28 cellular contexts compared by ENCODE assay signal in the genomic region with DNA sequence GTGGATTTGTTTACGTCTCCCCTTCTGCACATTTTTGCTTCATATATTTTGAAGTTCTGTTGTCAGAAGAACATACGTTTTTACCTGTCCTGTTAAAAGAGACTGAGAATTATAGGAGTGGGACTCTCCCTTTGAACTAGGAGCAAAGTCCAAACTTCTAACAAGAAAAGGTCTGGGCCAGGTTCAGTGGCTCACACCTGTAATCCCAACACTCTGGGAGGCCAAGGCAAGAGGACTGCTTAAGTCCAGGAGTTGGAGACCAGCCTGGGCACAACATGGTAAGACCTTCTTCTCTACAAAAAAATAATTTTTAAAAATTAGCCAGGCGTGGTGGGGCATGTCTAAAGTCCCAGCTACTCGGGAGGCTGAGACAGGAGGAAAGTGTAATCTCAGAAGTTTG.
"Had no signal": no experiment of that assay in that cellular context is flagged by ENCODE, and none has a peak within 500 bp of the region (broad histone marks: within the 10 kb centered on the region; RNA-seq: fewer than 3 reads in every experiment).

No MANE protein-coding gene starts in this region.

- H3K27ac Mint-ChIP-seq: activated B cell treated with CpG ODN at 0.5 μM for 24 hours; activated CD4-positive, alpha-beta memory T cell treated with anti-CD3 and anti-CD28 coated beads, Interleukin-2, amount 10 ng/mL, durations not matched to agents 7 days and 5 days; activated naive CD4-positive, alpha-beta T cell treated with anti-CD3 and anti-CD28 coated beads for 36 hours; activated naive CD4-positive, alpha-beta T cell treated with anti-CD3 and anti-CD28 coated beads, Interleukin-2, amount 50 U/mL, for 24 hours; activated naive CD8-positive, alpha-beta T cell treated with anti-CD3 and anti-CD28 coated beads for 36 hours; activated naive CD8-positive, alpha-beta T cell treated with anti-CD3 and anti-CD28 coated beads, Interleukin-2, amount 50 U/mL, for 24 hours; activated T-cell treated with anti-CD3 and anti-CD28 coated beads, Interleukin-2, amount 50 U/mL, for 24 hours; activated T-cell treated with anti-CD3 and anti-CD28 coated beads, Interleukin-2, amount 50 U/mL, for 72 hours; activated T-helper 17 cell treated with anti-CD3 and anti-CD28 coated beads, Interleukin-2, amount 50 U/mL, for 72 hours; effector memory CD8-positive, alpha-beta T cell had no signal

- H3K4me3 Mint-ChIP-seq: activated B cell treated with CpG ODN at 0.5 μM for 24 hours; activated CD4-positive, alpha-beta memory T cell treated with anti-CD3 and anti-CD28 coated beads, Interleukin-2, amount 10 ng/mL, durations not matched to agents 7 days and 5 days; activated naive CD4-positive, alpha-beta T cell treated with anti-CD3 and anti-CD28 coated beads for 36 hours; activated naive CD4-positive, alpha-beta T cell treated with anti-CD3 and anti-CD28 coated beads, Interleukin-2, amount 50 U/mL, for 24 hours; activated naive CD8-positive, alpha-beta T cell treated with anti-CD3 and anti-CD28 coated beads for 36 hours; activated naive CD8-positive, alpha-beta T cell treated with anti-CD3 and anti-CD28 coated beads, Interleukin-2, amount 50 U/mL, for 24 hours; activated T-cell treated with anti-CD3 and anti-CD28 coated beads, Interleukin-2, amount 50 U/mL, for 24 hours; activated T-cell treated with anti-CD3 and anti-CD28 coated beads, Interleukin-2, amount 50 U/mL, for 72 hours; activated T-helper 17 cell treated with anti-CD3 and anti-CD28 coated beads, Interleukin-2, amount 50 U/mL, for 72 hours; effector memory CD8-positive, alpha-beta T cell had no signal

- DNase-seq: activated B cell treated with CpG ODN at 0.5 μM for 24 hours; activated CD4-positive, alpha-beta memory T cell treated with anti-CD3 and anti-CD28 coated beads, Interleukin-2, amount 10 ng/mL, durations not matched to agents 7 days and 5 days; activated CD4-positive, alpha-beta T cell treated with anti-CD3 and anti-CD28 coated beads for 48 hours; activated CD8-positive, alpha-beta memory T cell treated with anti-CD3 and anti-CD28 coated beads, Interleukin-2, amount 50 U/mL, for 48 hours; activated effector memory CD4-positive, alpha-beta T cell treated with Interleukin-2 at 50 U/mL for 16 hours; activated naive CD4-positive, alpha-beta T cell treated with anti-CD3 and anti-CD28 coated beads for 36 hours; activated naive CD8-positive, alpha-beta T cell treated with anti-CD3 and anti-CD28 coated beads for 36 hours; activated naive CD8-positive, alpha-beta T cell treated with anti-CD3 and anti-CD28 coated beads, Interleukin-2, amount 50 U/mL, for 24 hours; activated T-cell treated with anti-CD3 and anti-CD28 coated beads for 4 hours; activated T-cell treated with anti-CD3 and anti-CD28 coated beads, Interleukin-2, amount 50 U/mL, for 24 hours; activated T-cell treated with anti-CD3 and anti-CD28 coated beads, Interleukin-2, amount 50 U/mL, for 72 hours; adrenal gland; amygdala; aorta; body of pancreas; caudate nucleus; cortex of kidney; dermis blood vessel endothelial cell; effector CD4-positive, alpha-beta T cell; effector memory CD8-positive, alpha-beta T cell; erythroblast; foreskin keratinocyte; gastrocnemius medialis; glutamatergic neuron; T-helper 2 cell had no signal

- H3K27me3 Mint-ChIP-seq: activated B cell treated with CpG ODN at 0.5 μM for 24 hours; activated CD4-positive, alpha-beta memory T cell treated with anti-CD3 and anti-CD28 coated beads, Interleukin-2, amount 10 ng/mL, durations not matched to agents 7 days and 5 days; activated naive CD4-positive, alpha-beta T cell treated with anti-CD3 and anti-CD28 coated beads, Interleukin-2, amount 50 U/mL, for 24 hours; activated naive CD8-positive, alpha-beta T cell treated with anti-CD3 and anti-CD28 coated beads for 36 hours; activated naive CD8-positive, alpha-beta T cell treated with anti-CD3 and anti-CD28 coated beads, Interleukin-2, amount 50 U/mL, for 24 hours; activated T-cell treated with anti-CD3 and anti-CD28 coated beads, Interleukin-2, amount 50 U/mL, for 24 hours; activated T-helper 17 cell treated with anti-CD3 and anti-CD28 coated beads, Interleukin-2, amount 50 U/mL, for 72 hours; effector memory CD8-positive, alpha-beta T cell had no signal

- H3K9me3 Mint-ChIP-seq: activated B cell treated with CpG ODN at 0.5 μM for 24 hours; activated CD4-positive, alpha-beta memory T cell treated with anti-CD3 and anti-CD28 coated beads, Interleukin-2, amount 10 ng/mL, durations not matched to agents 7 days and 5 days; activated naive CD4-positive, alpha-beta T cell treated with anti-CD3 and anti-CD28 coated beads for 36 hours; activated naive CD4-positive, alpha-beta T cell treated with anti-CD3 and anti-CD28 coated beads, Interleukin-2, amount 50 U/mL, for 24 hours; activated naive CD8-positive, alpha-beta T cell treated with anti-CD3 and anti-CD28 coated beads for 36 hours; activated naive CD8-positive, alpha-beta T cell treated with anti-CD3 and anti-CD28 coated beads, Interleukin-2, amount 50 U/mL, for 24 hours; activated T-cell treated with anti-CD3 and anti-CD28 coated beads, Interleukin-2, amount 50 U/mL, for 24 hours; activated T-cell treated with anti-CD3 and anti-CD28 coated beads, Interleukin-2, amount 50 U/mL, for 72 hours; activated T-helper 17 cell treated with anti-CD3 and anti-CD28 coated beads, Interleukin-2, amount 50 U/mL, for 72 hours; effector memory CD8-positive, alpha-beta T cell had no signal

- ATAC-seq: activated CD4-positive, CD25-positive, alpha-beta regulatory T cell treated with anti-CD3 and anti-CD28 coated beads, Interleukin-2, amount 50 U/mL, for 24 hours; activated naive CD8-positive, alpha-beta T cell treated with anti-CD3 and anti-CD28 coated beads, Interleukin-2, amount 50 U/mL, for 24 hours; activated T-cell treated with anti-CD3 and anti-CD28 coated beads, Interleukin-2, amount 50 U/mL, for 72 hours; activated T-helper 17 cell treated with anti-CD3 and anti-CD28 coated beads, Interleukin-2, amount 50 U/mL, for 72 hours; body of pancreas; effector memory CD8-positive, alpha-beta T cell; foreskin keratinocyte; gastrocnemius medialis had no signal
